In genomic region chr12:49198431-49199155, GRCh38 we compare ENCODE assay signal across 9 cellular contexts. TPM values are rescaled to one million over a fixed set of nuclear protein-coding genes. Genes with fewer than 3 reads are reported as not detected.
DNase-seq lines count a peak whose midpoint lies in the region; ATAC-seq, FAIRE-seq and TF ChIP-seq lines count a peak whose summit lies in the region.
"Had no signal": no experiment of that assay in that cellular context is flagged by ENCODE, and none has a peak within 500 bp of the region (broad histone marks: within the 10 kb centered on the region; RNA-seq: fewer than 3 reads in every experiment).

No MANE protein-coding gene starts in this region.

- no TSS peak for BruUV-seq in GM12878 (replicated peaks; lab: Mats Ljungman, UMichigan)

- H3K36me3 Mint-ChIP-seq in stimulated activated effector memory CD8-positive, alpha-beta T cell treated with anti-CD3 and anti-CD28 coated beads, Interleukin-12 subunit alpha, Interleukin-12 subunit beta, amount 100 ng/mL, for 72 hours: no peaks in the 10 kb centered on the region

- peaks cover 7% of the 10 kb centered on the region for H3K4me1 Mint-ChIP-seq in stimulated activated effector memory CD8-positive, alpha-beta T cell treated with anti-CD3 and anti-CD28 coated beads, Interleukin-12 subunit alpha, Interleukin-12 subunit beta, amount 100 ng/mL, for 72 hours

- H3K36me3 ChIP-seq in GM12878 (ENCODE audit: control insufficient read depth in 2 of 2, insufficient read depth in 2 of 2, low read length in 1 of 2) (no peaks in the 10 kb centered on the region), keratinocyte (ENCODE audit: control insufficient read depth in 2 of 2, extremely low read depth in 1 of 2, insufficient read depth in 2 of 2, low read length in 2 of 2) (no peaks in the 10 kb centered on the region)

- no peak for ATAC-seq in GM12878
- no peak for ATAC-seq in esophagus mucosa
- no peak for ATAC-seq in GM18870 (IDR thresholded peaks at IDR 0.05; ENCODE audit: unreplicated experiment)
- ATAC-seq in stimulated activated effector memory CD8-positive, alpha-beta T cell treated with anti-CD3 and anti-CD28 coated beads, Interleukin-12 subunit alpha, Interleukin-12 subunit beta, amount 100 ng/mL, for 72 hours: no peak

- 48% methylated on average over 11 of the region's 11 CpGs for WGBS in GM12878 (ENCODE audit: insufficient coverage, insufficient replicate concordance, low lambda C conversion rate, missing lambda C conversion rate)

- H3K9me3 ChIP-seq in GM12878 (replicated peaks; ENCODE audit: control insufficient read depth, insufficient read depth, low read length) (no peaks in the 10 kb centered on the region), keratinocyte (ENCODE audit: control insufficient read depth, low read depth, low read length) (no peaks in the 10 kb centered on the region)

- TF ChIP-seq POLR2A in GM12878 (IDR thresholded peaks at IDR 0.05; ENCODE audit: low read depth, low read length): no peak

- RAD21 ChIA-PET in GM12878 (lab: Charles Lee; ENCODE audit: unreplicated experiment): no interaction called here

- DNase-seq in ACHN: peak; percentile 71
- peak; percentile 31 for DNase-seq in NCI-H1105 treated with DMSO at 0.1 percent for 48 hours (lab: John Stamatoyannopoulos, UW)
- DNase-seq in GM12878 (ENCODE audit: low read depth, low spot score): no peak
- no peak for DNase-seq in keratinocyte (ENCODE audit: low read depth, low spot score)
- no peak for DNase-seq in DMS53 treated with DMSO at 0.1 percent for 48 hours (lab: John Stamatoyannopoulos, UW; ENCODE audit: unreplicated experiment)
- DNase-seq in stimulated activated effector memory CD8-positive, alpha-beta T cell treated with anti-CD3 and anti-CD28 coated beads, Interleukin-12 subunit alpha, Interleukin-12 subunit beta, amount 100 ng/mL, for 72 hours (ENCODE audit: low spot score in 2 of 2): no peak
- DNase-seq: DND-41 had no signal

- H3K9ac ChIP-seq in GM12878 (ENCODE audit: control insufficient read depth, insufficient read depth, low read length) (no peak overlapping the region), keratinocyte (ENCODE audit: control insufficient read depth, extremely low read depth, insufficient read depth, low read length) (no peak overlapping the region)

- no peaks in the 10 kb centered on the region for H4K20me1 ChIP-seq in GM12878 (ENCODE audit: control insufficient read depth, insufficient read depth)
- no peaks in the 10 kb centered on the region for H4K20me1 ChIP-seq in keratinocyte (ENCODE audit: control insufficient read depth, extremely low read depth, insufficient read depth, low read length)

- H3K27me3 ChIP-seq in GM12878 (replicated peaks in 1 of 2; ENCODE audit: control insufficient read depth in 2 of 2, insufficient read depth in 2 of 2, low read length in 1 of 2) (peaks cover 0 to 2% of the 10 kb centered on the region in 2 experiments; a peak in 1 of 4 replicates), keratinocyte (ENCODE audit: control insufficient read depth, extremely low read depth, insufficient read depth, low read length) (no peaks in the 10 kb centered on the region)

- no peak overlapping the region for H3K27ac Mint-ChIP-seq in stimulated activated effector memory CD8-positive, alpha-beta T cell treated with anti-CD3 and anti-CD28 coated beads, Interleukin-12 subunit alpha, Interleukin-12 subunit beta, amount 100 ng/mL, for 72 hours

- H3K9me1 ChIP-seq in keratinocyte (ENCODE audit: control insufficient read depth, extremely low read depth, insufficient read depth, low read length): no peaks in the 10 kb centered on the region

- no peaks in the 10 kb centered on the region for H3K4me1 ChIP-seq in GM12878 (ENCODE audit: control insufficient read depth, insufficient read depth, low read length)
- H3K4me1 ChIP-seq in keratinocyte (ENCODE audit: control insufficient read depth, extremely low read depth, insufficient read depth, low read length): peaks cover 24% of the 10 kb centered on the region

- FAIRE-seq in GM12878 (lab: Jason Lieb, UNC) (peak; percentile 27), keratinocyte (lab: Jason Lieb, UNC) (no peak)

- no peak for TF ChIP-seq RAD21 in GM12878 (IDR thresholded peaks at IDR 0.05; ENCODE audit: insufficient read depth, low read depth, low read length)

- H3K4me2 ChIP-seq in GM12878 (ENCODE audit: control insufficient read depth, insufficient read depth) (no peak overlapping the region), keratinocyte (ENCODE audit: control insufficient read depth, extremely low read depth, insufficient read depth, low read depth, low read length) (peak overlapping the region; percentile 17)

- SMC1A ChIA-PET in GM12878 (lab: Charles Lee; ENCODE audit: uncharacterized antibody, unreplicated experiment): interaction anchor here (1.1 to 1.3 kb wide), 2 partner anchors 11 to 110 kb away, joined by 3 read pairs; no protein-coding TSS in a partner anchor

- H3K27ac ChIP-seq in GM12878 (ENCODE audit: control insufficient read depth, insufficient read depth) (no peak overlapping the region), keratinocyte (ENCODE audit: control insufficient read depth, insufficient read depth, low read length) (no peak overlapping the region)

- intact Hi-C loops in GM12878 (cut with micrococcal nuclease; ENCODE audit: unreplicated experiment): no loop called here

- H3K4me3 Mint-ChIP-seq in stimulated activated effector memory CD8-positive, alpha-beta T cell treated with anti-CD3 and anti-CD28 coated beads, Interleukin-12 subunit alpha, Interleukin-12 subunit beta, amount 100 ng/mL, for 72 hours: no peak overlapping the region

- TF ChIP-seq CTCF in GM12878 (IDR thresholded peaks at IDR 0.05 in 2 of 3, conservative IDR thresholded peaks at IDR 0.05 in 1 of 3; ENCODE audit: control insufficient read depth in 2 of 3, extremely low read depth in 1 of 3, insufficient read depth in 1 of 3, low read depth in 3 of 3, low read length in 3 of 3): no peak
- no peak for TF ChIP-seq CTCF in keratinocyte (optimal IDR thresholded peaks at IDR 0.05 in 1 of 3, IDR thresholded peaks at IDR 0.05 in 1 of 3, conservative IDR thresholded peaks at IDR 0.05 in 1 of 3; ENCODE audit: extremely low read depth in 1 of 3, insufficient read depth in 2 of 3, low read length in 3 of 3)

- CTCF ChIA-PET in GM12878 (lab: Yijun Ruan, JAX): interaction anchor here (0.7 kb wide), 1 partner anchor 110 kb away, joined by 3 read pairs; no protein-coding TSS in a partner anchor

- POLR2A ChIA-PET in GM12878 (lab: Charles Lee): no interaction called here

- H3K79me2 ChIP-seq in GM12878 (ENCODE audit: control insufficient read depth, insufficient read depth, low read length): no peaks in the 10 kb centered on the region
- H3K79me2 ChIP-seq in keratinocyte (ENCODE audit: control insufficient read depth, insufficient read depth, low read length): no peaks in the 10 kb centered on the region

- H3K9me3 Mint-ChIP-seq in stimulated activated effector memory CD8-positive, alpha-beta T cell treated with anti-CD3 and anti-CD28 coated beads, Interleukin-12 subunit alpha, Interleukin-12 subunit beta, amount 100 ng/mL, for 72 hours: no peaks in the 10 kb centered on the region

- TF ChIP-seq EP300 in GM12878 (IDR thresholded peaks at IDR 0.05; ENCODE audit: borderline replicate concordance in 1 of 2, control insufficient read depth in 1 of 2, low read depth in 2 of 2, low read length in 2 of 2): no peak

- H2AFZ ChIP-seq in GM12878 (ENCODE audit: control insufficient read depth, low read depth, low read length) (no peak overlapping the region), keratinocyte (ENCODE audit: control insufficient read depth, low read length) (peak overlapping the region; percentile 24)

- in situ Hi-C loops in ACHN (cut with HindIII; ENCODE audit: low pct_ligation_motif_present, low pct_unique_long_range_greater_than_20kb, low sequenced_read_pairs) (no loop called here), GM12878 (cut with MboI) (no loop called here)

- H3K4me3 ChIP-seq in GM12878 (no peak overlapping the region), keratinocyte (ENCODE audit: control insufficient read depth in 2 of 3, extremely low read depth in 1 of 3, insufficient read depth in 2 of 3, low read depth in 1 of 3, low read length in 3 of 3) (no peak overlapping the region)

- dilution Hi-C loops in keratinocyte (cut with MboI; ENCODE audit: extremely low pct_ligation_motif_present, low sequenced_read_pairs): no loop called here

TF ChIP-seq in GM12878, 131 proteins besides CTCF, POLR2A, EP300 and RAD21 (continues in another document):
- no peak for TF ChIP-seq TCF7 (IDR thresholded peaks at IDR 0.05; ENCODE audit: borderline replicate concordance)
- TF ChIP-seq SUZ12 (IDR thresholded peaks at IDR 0.05; ENCODE audit: unreplicated experiment): no peak
- no peak for TF ChIP-seq CBFB (IDR thresholded peaks at IDR 0.05; ENCODE audit: low read depth)
- TF ChIP-seq SIN3A (IDR thresholded peaks at IDR 0.05; ENCODE audit: low read depth, low read length): no peak
- no peak for TF ChIP-seq TARDBP (IDR thresholded peaks at IDR 0.05; ENCODE audit: borderline replicate concordance)

RNA-seq across cellular contexts. Expression of gene TUBA1A, which starts 9.7 kb away (rescaled TPM):
- total RNA-seq in GM12878 (2013; cell fraction: nucleolus; rRNA removed): 18.5 and 18.7 TPM in 2 replicates
- 281 and 336 TPM in 2 replicates for total RNA-seq in GM12878 (2014; rRNA removed)
- total RNA-seq in GM12878 (2014; rRNA removed; fragmentation: Illumina TruSeq; extraction: Trizol): 188 and 209 TPM in 2 replicates
- total RNA-seq in GM12878 (2021): 148 and 167 TPM in 2 replicates
- polyA plus RNA-seq in GM12878 (2011; ENCODE audit: low read depth): 59.9 TPM
- 78.7 and 129 TPM in 2 replicates for polyA plus RNA-seq in GM12878 (2011; rRNA removed)
- polyA plus RNA-seq in GM12878 (2011; cell fraction: cytosol; rRNA removed): 165 and 170 TPM in 2 replicates
- 71.2 and 85.4 TPM in 2 replicates for polyA plus RNA-seq in GM12878 (2011; cell fraction: nucleus; rRNA removed)
- 62.8 and 66.1 TPM in 2 replicates for polyA plus RNA-seq in GM12878 (2012)
- 340 and 395 TPM in 2 replicates for polyA plus RNA-seq in GM12878 (2014; fragmentation: Illumina TruSeq; extraction: Trizol)
- 100 to 1,000 TPM; 431 to 496 TPM for polyA plus RNA-seq in GM12878 (2014; fragmentation: Nextera tagmentation; extraction: Ambion mirVana)
- 259 and 311 TPM in 2 replicates for polyA plus RNA-seq in GM12878 (2014; rRNA removed)
- 100 to 1,000 TPM; 200 to 217 TPM for polyA plus RNA-seq in GM12878 (2016; fragmentation: Nextera tagmentation; extraction: Ambion mirVana)
- polyA minus RNA-seq in GM12878 (2011; rRNA and poly(A)+ RNA removed): 104 and 131 TPM in 2 replicates
- polyA minus RNA-seq in GM12878 (2011; cell fraction: cytosol; rRNA and poly(A)+ RNA removed): 12.3 and 25.0 TPM in 2 replicates
- 20.9 and 25.6 TPM in 2 replicates for polyA minus RNA-seq in GM12878 (2011; cell fraction: nucleus; rRNA and poly(A)+ RNA removed)
- 288 to 427 TPM (median 375 TPM) in 3 replicates for polyA plus RNA-seq in keratinocyte
- polyA plus RNA-seq in keratinocyte (2011; ENCODE audit: low read depth): 4.9 TPM
- polyA plus RNA-seq in keratinocyte (2011; cell fraction: cytosol; rRNA removed): 403 and 455 TPM in 2 replicates
- polyA plus RNA-seq in keratinocyte (2011; cell fraction: nucleus; rRNA removed): 408 and 416 TPM in 2 replicates
- polyA plus RNA-seq in keratinocyte (2012; ENCODE audit: low replicate concordance): 22.9 and 241 TPM in 2 replicates
- polyA minus RNA-seq in keratinocyte: 366 to 623 TPM (median 568 TPM) in 3 replicates
- 265 TPM for polyA minus RNA-seq in keratinocyte (2011; cell fraction: cytosol; rRNA and poly(A)+ RNA removed)
- polyA minus RNA-seq in keratinocyte (2011; cell fraction: nucleus; rRNA and poly(A)+ RNA removed): 161 TPM in 2 replicates
- 14.0 TPM for total RNA-seq in esophagus mucosa

Comparison
In these comparisons a context has a peak if more than half of its experiments do, and no peak if none do; other contexts are left out.
1. DNase-seq: peak in ACHN (single experiment) and NCI-H1105 treated with DMSO at 0.1 percent for 48 hours (single experiment); none in GM12878 (single experiment), keratinocyte (single experiment), DMS53 treated with DMSO at 0.1 percent for 48 hours (single experiment) and stimulated activated effector memory CD8-positive, alpha-beta T cell treated with anti-CD3 and anti-CD28 coated beads, Interleukin-12 subunit alpha, Interleukin-12 subunit beta, amount 100 ng/mL, for 72 hours (0 of 2).